ENCODE assay signal across 9 cellular contexts in the genomic region with DNA sequence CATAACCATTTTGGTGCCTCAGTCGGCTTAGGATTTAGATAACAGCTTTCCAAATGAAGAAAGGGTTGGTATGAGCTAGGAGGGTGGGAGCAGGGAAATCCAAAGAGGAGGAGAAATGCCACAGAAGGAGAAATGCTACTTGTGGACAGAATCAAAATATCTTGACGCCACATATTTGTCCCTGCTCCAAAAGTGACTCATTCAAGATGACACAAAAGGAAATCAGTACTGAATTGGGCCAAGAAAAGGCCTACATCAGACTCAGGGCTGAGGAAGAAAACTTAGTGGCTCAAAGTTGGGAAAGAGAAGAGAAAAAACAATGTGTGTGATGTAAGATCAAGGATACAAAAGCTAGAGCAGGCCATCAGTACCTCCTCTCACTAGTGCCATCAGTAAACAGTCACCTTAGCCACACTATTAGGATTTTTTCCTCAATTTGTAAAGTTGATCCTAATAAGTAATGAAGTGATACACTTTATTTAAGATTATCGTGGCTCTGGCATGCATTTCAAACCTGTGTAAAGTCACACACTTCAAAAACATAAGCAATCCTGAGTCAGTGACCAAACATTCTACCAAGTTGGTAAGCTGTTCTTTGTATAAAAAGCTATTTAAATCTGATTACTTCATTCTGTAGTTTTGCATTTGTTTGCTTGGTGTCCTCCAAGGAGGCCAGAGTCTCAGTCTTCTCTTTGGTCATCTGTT. TPM values are rescaled to one million over a fixed set of nuclear protein-coding genes. Genes with fewer than 3 reads are reported as not detected.
DNase-seq lines count a peak whose midpoint lies in the region; ATAC-seq and TF ChIP-seq lines count a peak whose summit lies in the region.
"Had no signal": no experiment of that assay in that cellular context is flagged by ENCODE, and none has a peak within 500 bp of the region (broad histone marks: within the 10 kb centered on the region; RNA-seq: fewer than 3 reads in every experiment).

No MANE protein-coding gene starts in this region.

- H3F3A ChIP-seq in SK-N-SH (replicated peaks; ENCODE audit: insufficient read depth): peaks cover 15% of the 10 kb centered on the region

- peaks cover 10 to 27% of the 10 kb centered on the region in 2 experiments for H3K36me3 ChIP-seq in SK-N-SH (replicated peaks in 1 of 2; ENCODE audit: control insufficient read depth in 1 of 2, insufficient read depth in 2 of 2, low read length in 1 of 2)
- H3K36me3 ChIP-seq in parathyroid adenoma (ENCODE audit: control insufficient read depth, insufficient read depth, low read length): peaks cover 2% of the 10 kb centered on the region

- H3K4me3 ChIP-seq in SK-N-SH (ENCODE audit: low read depth in 2 of 2, low read length in 1 of 2) (no peak overlapping the region), fibroblast of mammary gland (ENCODE audit: control insufficient read depth, low read depth, low read length) (no peak overlapping the region), parathyroid adenoma (ENCODE audit: low read depth, low read length) (no peak overlapping the region)

- 49% methylated on average over 3 of the region's 3 CpGs for WGBS in SK-N-SH (ENCODE audit: low lambda C conversion rate)

- no peaks in the 10 kb centered on the region for H4K20me1 ChIP-seq in SK-N-SH (ENCODE audit: insufficient read depth)

- H2AFZ ChIP-seq in SK-N-SH (ENCODE audit: low read depth) (no peak overlapping the region), parathyroid adenoma (no peak overlapping the region)

- peak; percentile 71 for DNase-seq in AG08396 (ENCODE audit: low spot score)
- no peak for DNase-seq in SK-N-SH
- DNase-seq in fibroblast of mammary gland (ENCODE audit: low read depth): peak; percentile 92
- no peak for DNase-seq in activated gamma-delta T cell (lab: John Stamatoyannopoulos, UW)
- DNase-seq in activated effector memory CD4-positive, alpha-beta T cell treated with anti-CD3 and anti-CD28 coated beads, Interleukin-2, amount 50 U/mL, for 16 hours: no peak
- DNase-seq: activated CD4-positive, alpha-beta T cell treated with anti-CD3 and anti-CD28 coated beads, Interleukin-2, amount 10 ng/mL, durations not matched to agents 7 days and 5 days had no signal

- H3K4me1 ChIP-seq in SK-N-SH (ENCODE audit: control insufficient read depth in 1 of 2, insufficient read depth in 2 of 2, low read depth in 1 of 2, low read length in 1 of 2): peaks cover 0 to 25% of the 10 kb centered on the region in 2 experiments; a peak in 2 of 4 replicates
- H3K4me1 ChIP-seq in parathyroid adenoma: no peaks in the 10 kb centered on the region

- POLR2A ChIA-PET in SK-N-SH (lab: Yijun Ruan, JAX): no interaction called here

- peak overlapping the region; percentile 40 to 86; a peak in 3 of 4 replicates for H3K27ac ChIP-seq in SK-N-SH (ENCODE audit: low read depth in 2 of 2, low read length in 1 of 2)
- peak overlapping the region; percentile 13 for H3K27ac ChIP-seq in parathyroid adenoma

- TF ChIP-seq EP300 in SK-N-SH (IDR thresholded peaks at IDR 0.05; ENCODE audit: borderline replicate concordance in 1 of 2, low read depth in 1 of 2, low read length in 1 of 2): no peak

- CTCF ChIA-PET in SK-N-SH (lab: Yijun Ruan, JAX): interaction anchor here (1.5 to 1.8 kb wide), 2 partner anchors 20 to 128 kb away, joined by 3 to 4 read pairs; no protein-coding TSS in a partner anchor

- ATAC-seq in HG03097 (IDR thresholded peaks at IDR 0.05; ENCODE audit: low FRiP score, unreplicated experiment) (no peak), HG03460 (IDR thresholded peaks at IDR 0.05; ENCODE audit: unreplicated experiment) (no peak)

- H3K79me2 ChIP-seq in SK-N-SH (ENCODE audit: insufficient read depth) (no peaks in the 10 kb centered on the region), parathyroid adenoma (peaks cover 8% of the 10 kb centered on the region)

- H3K9me3 ChIP-seq in SK-N-SH: no peaks in the 10 kb centered on the region
- no peaks in the 10 kb centered on the region for H3K9me3 ChIP-seq in parathyroid adenoma (ENCODE audit: control insufficient read depth, low read length)

- no peaks in the 10 kb centered on the region for H3K27me3 ChIP-seq in SK-N-SH (ENCODE audit: insufficient read depth)
- H3K27me3 ChIP-seq in parathyroid adenoma (ENCODE audit: control insufficient read depth, insufficient read depth, low read length): no peaks in the 10 kb centered on the region

- H3K4me2 ChIP-seq in SK-N-SH (peak overlapping the region; percentile 26; the same call in 1 of the 2 replicates), parathyroid adenoma (ENCODE audit: low read length) (no peak overlapping the region)

- TF ChIP-seq CTCF in SK-N-SH (IDR thresholded peaks at IDR 0.05): no peak
- no peak for TF ChIP-seq CTCF in fibroblast of mammary gland (conservative IDR thresholded peaks at IDR 0.05; ENCODE audit: control insufficient read depth, insufficient read depth, low read depth, low read length)
- TF ChIP-seq CTCF in parathyroid adenoma (IDR thresholded peaks at IDR 0.05): no peak

- H3K9ac ChIP-seq in SK-N-SH: peak overlapping the region; percentile 26; the same call in 1 of the 2 replicates
- H3K9ac ChIP-seq in parathyroid adenoma: no peak overlapping the region

- no peaks in the 10 kb centered on the region for H3K9me2 ChIP-seq in SK-N-SH

- no peak for TF ChIP-seq RAD21 in SK-N-SH (IDR thresholded peaks at IDR 0.05; ENCODE audit: low read length)

TF ChIP-seq in SK-N-SH, 30 proteins besides CTCF, POLR2A, EP300 and RAD21:
- TF ChIP-seq SMC3 (IDR thresholded peaks at IDR 0.05; ENCODE audit: low read depth, low read length) (no peak), FOSL2 (IDR thresholded peaks at IDR 0.05; ENCODE audit: borderline replicate concordance, low read depth) (peak; percentile 68; the same call in 1 of the 2 replicates), CHD2 (IDR thresholded peaks at IDR 0.05; ENCODE audit: low read length, partially characterized antibody) (no peak), JUND (IDR thresholded peaks at IDR 0.05) (peak; percentile 52), POLR2AphosphoS5 (IDR thresholded peaks at IDR 0.05; ENCODE audit: low read depth, low read length) (no peak), ZBTB33 (IDR thresholded peaks at IDR 0.05; ENCODE audit: borderline replicate concordance, low read depth) (no peak), YY1 (IDR thresholded peaks at IDR 0.05; ENCODE audit: low read depth) (no peak), NRF1 (IDR thresholded peaks at IDR 0.05; ENCODE audit: low read depth, low read length) (no peak), TCF12 (IDR thresholded peaks at IDR 0.05) (peak; percentile 3; the same call in 1 of the 2 replicates), NFIC (IDR thresholded peaks at IDR 0.05; ENCODE audit: borderline replicate concordance) (peak; percentile 72)
- TF ChIP-seq, protein P1, sequence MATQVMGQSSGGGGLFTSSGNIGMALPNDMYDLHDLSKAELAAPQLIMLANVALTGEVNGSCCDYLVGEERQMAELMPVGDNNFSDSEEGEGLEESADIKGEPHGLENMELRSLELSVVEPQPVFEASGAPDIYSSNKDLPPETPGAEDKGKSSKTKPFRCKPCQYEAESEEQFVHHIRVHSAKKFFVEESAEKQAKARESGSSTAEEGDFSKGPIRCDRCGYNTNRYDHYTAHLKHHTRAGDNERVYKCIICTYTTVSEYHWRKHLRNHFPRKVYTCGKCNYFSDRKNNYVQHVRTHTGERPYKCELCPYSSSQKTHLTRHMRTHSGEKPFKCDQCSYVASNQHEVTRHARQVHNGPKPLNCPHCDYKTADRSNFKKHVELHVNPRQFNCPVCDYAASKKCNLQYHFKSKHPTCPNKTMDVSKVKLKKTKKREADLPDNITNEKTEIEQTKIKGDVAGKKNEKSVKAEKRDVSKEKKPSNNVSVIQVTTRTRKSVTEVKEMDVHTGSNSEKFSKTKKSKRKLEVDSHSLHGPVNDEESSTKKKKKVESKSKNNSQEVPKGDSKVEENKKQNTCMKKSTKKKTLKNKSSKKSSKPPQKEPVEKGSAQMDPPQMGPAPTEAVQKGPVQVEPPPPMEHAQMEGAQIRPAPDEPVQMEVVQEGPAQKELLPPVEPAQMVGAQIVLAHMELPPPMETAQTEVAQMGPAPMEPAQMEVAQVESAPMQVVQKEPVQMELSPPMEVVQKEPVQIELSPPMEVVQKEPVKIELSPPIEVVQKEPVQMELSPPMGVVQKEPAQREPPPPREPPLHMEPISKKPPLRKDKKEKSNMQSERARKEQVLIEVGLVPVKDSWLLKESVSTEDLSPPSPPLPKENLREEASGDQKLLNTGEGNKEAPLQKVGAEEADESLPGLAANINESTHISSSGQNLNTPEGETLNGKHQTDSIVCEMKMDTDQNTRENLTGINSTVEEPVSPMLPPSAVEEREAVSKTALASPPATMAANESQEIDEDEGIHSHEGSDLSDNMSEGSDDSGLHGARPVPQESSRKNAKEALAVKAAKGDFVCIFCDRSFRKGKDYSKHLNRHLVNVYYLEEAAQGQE (IDR thresholded peaks at IDR 0.05; ENCODE audit: low read depth, low read length): no peak
- TF ChIP-seq, protein P2, sequence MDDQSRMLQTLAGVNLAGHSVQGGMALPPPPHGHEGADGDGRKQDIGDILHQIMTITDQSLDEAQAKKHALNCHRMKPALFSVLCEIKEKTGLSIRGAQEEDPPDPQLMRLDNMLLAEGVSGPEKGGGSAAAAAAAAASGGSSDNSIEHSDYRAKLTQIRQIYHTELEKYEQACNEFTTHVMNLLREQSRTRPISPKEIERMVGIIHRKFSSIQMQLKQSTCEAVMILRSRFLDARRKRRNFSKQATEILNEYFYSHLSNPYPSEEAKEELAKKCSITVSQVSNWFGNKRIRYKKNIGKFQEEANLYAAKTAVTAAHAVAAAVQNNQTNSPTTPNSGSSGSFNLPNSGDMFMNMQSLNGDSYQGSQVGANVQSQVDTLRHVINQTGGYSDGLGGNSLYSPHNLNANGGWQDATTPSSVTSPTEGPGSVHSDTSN (IDR thresholded peaks at IDR 0.05): no peak

RNA-seq across cellular contexts. Expression of gene VPS33A, which starts 52.5 kb away (rescaled TPM):
- polyA plus RNA-seq in SK-N-SH (2012; rRNA removed): 17.0 and 18.4 TPM in 2 replicates
- 15.8 and 16.4 TPM in 2 replicates for polyA plus RNA-seq in SK-N-SH (2012; cell fraction: cytosol; rRNA removed)
- 16.4 and 17.1 TPM in 2 replicates for polyA plus RNA-seq in SK-N-SH (2012; cell fraction: nucleus; rRNA removed)

Comparison
In these comparisons a context has a peak if more than half of its experiments do, and no peak if none do; other contexts are left out.
1. DNase-seq: peak in AG08396 (single experiment) and fibroblast of mammary gland (single experiment); none in SK-N-SH (single experiment), activated gamma-delta T cell (single experiment) and activated effector memory CD4-positive, alpha-beta T cell treated with anti-CD3 and anti-CD28 coated beads, Interleukin-2, amount 50 U/mL, for 16 hours (single experiment).